In the genomic region with DNA sequence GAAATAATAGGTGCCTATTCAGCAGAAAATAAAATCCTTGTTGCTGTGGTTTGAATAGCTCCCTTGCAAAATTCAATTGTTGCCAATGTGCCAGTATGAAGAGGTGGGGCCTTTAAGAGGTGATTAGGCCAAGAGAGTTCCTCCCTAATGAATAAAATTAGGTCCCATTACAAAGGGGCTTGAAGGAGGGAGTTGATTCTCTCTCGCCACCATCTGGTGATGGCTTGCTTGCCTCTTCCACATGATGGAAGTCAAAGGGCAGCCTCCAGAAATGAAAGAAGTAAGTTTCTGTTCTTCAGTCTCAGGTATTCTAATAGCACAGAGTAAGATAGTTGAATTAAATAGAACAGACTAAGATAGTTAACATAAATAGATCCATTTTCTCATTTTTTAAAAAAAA, we compare ENCODE assay signal across 21 cellular contexts. TPM values are rescaled to one million over a fixed set of nuclear protein-coding genes. Genes with fewer than 3 reads are reported as not detected.
A peak's percentile ranks its signal among the peaks of the same experiment; 100 is the strongest.
DNase-seq lines count a peak whose midpoint lies in the region; ATAC-seq, FAIRE-seq and TF ChIP-seq lines count a peak whose summit lies in the region.
"Had no signal": no experiment of that assay in that cellular context is flagged by ENCODE, and none has a peak within 500 bp of the region (broad histone marks: within the 10 kb centered on the region; RNA-seq: fewer than 3 reads in every experiment).

No MANE protein-coding gene starts in this region.

- ATAC-seq in HepG2 (no peak), right lobe of liver (no peak), K562 (no peak), omental fat pad (ENCODE audit: low FRiP score) (no peak)
- ATAC-seq: CD8-positive, alpha-beta T cell; HCT116 had no signal

- TF ChIP-seq EP300 in HepG2 (IDR thresholded peaks at IDR 0.05; ENCODE audit: low read depth in 2 of 2, low read length in 2 of 2) (no peak), HepG2 (CRISPR knock-in tag; IDR thresholded peaks at IDR 0.05; ENCODE audit: borderline replicate concordance) (no peak), K562 (IDR thresholded peaks at IDR 0.05; ENCODE audit: low read length) (no peak)

- BruUV-seq in HepG2 (replicated peaks; lab: Mats Ljungman, UMichigan) = no TSS peak
- BruUV-seq in K562 (replicated peaks; lab: Mats Ljungman, UMichigan) = no TSS peak

- H4K20me1 ChIP-seq in HepG2 (ENCODE audit: insufficient read depth, low read length) = no peaks in the 10 kb centered on the region
- no peaks in the 10 kb centered on the region for H4K20me1 ChIP-seq in K562 (replicated peaks; ENCODE audit: control insufficient read depth, insufficient read depth, low read length)
- H4K20me1 ChIP-seq: BLaER1 had no signal

- in situ Hi-C loops in HepG2 (cut with HindIII; ENCODE audit: extremely low pct_ligation_motif_present, low pct_unique_long_range_greater_than_20kb) (no loop called here), K562 (cut with MboI) (no loop called here)

- TF ChIP-seq RAD21 in HepG2 (CRISPR knock-in tag; IDR thresholded peaks at IDR 0.05) = no peak
- no peak for TF ChIP-seq RAD21 in K562 (CRISPR knock-in tag; conservative IDR thresholded peaks at IDR 0.05 in 1 of 2, IDR thresholded peaks at IDR 0.05 in 1 of 2)

- intact Hi-C loops in HepG2 (cut with micrococcal nuclease; ENCODE audit: unreplicated experiment) = no loop called here
- intact Hi-C loops in right lobe of liver (cut with DNase I) = no loop called here
- intact Hi-C loops in K562 (cut with micrococcal nuclease) = no loop called here

- H3K27ac ChIP-seq in HepG2 (ENCODE audit: extremely low read length, insufficient read depth, low read length) (no peak overlapping the region), right lobe of liver (no peak overlapping the region), K562 (ENCODE audit: extremely low read depth, low read depth, low read length) (no peak overlapping the region)
- H3K27ac ChIP-seq: BLaER1, Peyer's patch, SJSA1 had no signal

- TF ChIP-seq POLR2A in HepG2 (IDR thresholded peaks at IDR 0.05; ENCODE audit: insufficient read depth in 1 of 2, low read depth in 2 of 2, low read length in 2 of 2) (no peak), right lobe of liver (IDR thresholded peaks at IDR 0.05) (no peak), K562 (conservative IDR thresholded peaks at IDR 0.05) (no peak)

- H3K9me3 ChIP-seq in HepG2 (ENCODE audit: low read length) (no peaks in the 10 kb centered on the region), right lobe of liver (no peaks in the 10 kb centered on the region), K562 (replicated peaks; ENCODE audit: control insufficient read depth, insufficient read depth, low read depth, low read length) (no peaks in the 10 kb centered on the region)
- H3K9me3 ChIP-seq: BLaER1, Peyer's patch, SJSA1 had no signal

- POLR2A ChIA-PET in HepG2 (lab: Yijun Ruan, JAX) = no interaction called here
- POLR2A ChIA-PET in K562 (lab: Yijun Ruan, JAX) = no interaction called here

- H3K4me2 ChIP-seq in HepG2 (ENCODE audit: low read depth, low read length) = no peak overlapping the region
- no peak overlapping the region for H3K4me2 ChIP-seq in K562 (ENCODE audit: insufficient read depth, low read length)
- H3K4me2 ChIP-seq: BLaER1 had no signal

- H3K4me1 ChIP-seq in HepG2 (ENCODE audit: insufficient read depth, low read length) (peaks cover 8% of the 10 kb centered on the region), right lobe of liver (peaks cover 0 to 7% (median 3%) of the 10 kb centered on the region in 4 donors), K562 (replicated peaks in 1 of 2; ENCODE audit: control insufficient read depth in 2 of 2, insufficient read depth in 2 of 2, low read length in 2 of 2) (peaks cover 5 to 13% of the 10 kb centered on the region in 2 experiments; a peak in 3 of 5 replicates)

- DNase-seq in HepG2 (ENCODE audit: low spot score) (no peak), right lobe of liver (no peak), NAMALWA (ENCODE audit: low spot score) (peak; percentile 13), K562 (ENCODE audit: extremely low read depth in 1 of 4, low spot score in 3 of 4) (no peak), germinal center (ENCODE audit: low spot score) (no peak), H4 (ENCODE audit: low spot score) (no peak), omental fat pad (ENCODE audit: low spot score) (no peak)
- DNase-seq in stimulated activated CD4-positive, alpha-beta T cell treated with anti-CD3 and anti-CD28 coated beads, Interleukin-4, amount 100 ng/mL, for 24 hours = no peak
- DNase-seq: CD8-positive, alpha-beta T cell; GDM1; IMR-90; MV-4-11; NCI-H1417 treated with DMSO at 0.1 percent for 48 hours; NCI-H187; NCI-H69; Peyer's patch; T-helper 1 cell had no signal

- CTCF ChIA-PET in HepG2 (lab: Yijun Ruan, JAX; ENCODE audit: low intra/inter-chr PET ratio, low total read pairs) (no interaction called here), K562 (lab: Yijun Ruan, JAX; ENCODE audit: low intra/inter-chr PET ratio) (no interaction called here)

- WGBS in HepG2 (ENCODE audit: low lambda C conversion rate) = 100% methylated on average over 1 of the region's 1 CpG
- 90% methylated on average over 1 of the region's 1 CpG for WGBS in right lobe of liver (ENCODE audit: insufficient coverage, low coverage, low lambda C conversion rate, missing lambda C conversion rate)
- 89% methylated on average over 1 of the region's 1 CpG for WGBS in K562 (ENCODE audit: insufficient coverage, low coverage, missing lambda C conversion rate)

- no peak for FAIRE-seq in HepG2 (lab: Jason Lieb, UNC)
- FAIRE-seq in K562 (lab: Jason Lieb, UNC) = no peak
- FAIRE-seq: HTR-8/SVneo had no signal

- H3K4me3 ChIP-seq in HepG2 (replicated peaks in 1 of 3; ENCODE audit: insufficient read depth in 1 of 3, low read depth in 2 of 3, low read length in 3 of 3) (no peak overlapping the region), right lobe of liver (no peak overlapping the region), K562 (no peak overlapping the region)
- H3K4me3 ChIP-seq: BLaER1, Peyer's patch, SJSA1 had no signal

- H3K79me2 ChIP-seq in HepG2 (ENCODE audit: insufficient read depth, low read length) (peaks cover 14% of the 10 kb centered on the region), K562 (ENCODE audit: control insufficient read depth, insufficient read depth, low read length) (peaks cover 17% of the 10 kb centered on the region)

- no peak overlapping the region for H2AFZ ChIP-seq in HepG2 (ENCODE audit: low read length)
- H2AFZ ChIP-seq in K562 (ENCODE audit: low read depth, low read length) = no peak overlapping the region

- H3K9ac ChIP-seq in HepG2 (ENCODE audit: insufficient read depth, low read depth, low read length) (no peak overlapping the region), K562 (ENCODE audit: insufficient read depth in 1 of 2, low read depth in 2 of 2, low read length in 2 of 2) (no peak overlapping the region)
- H3K9ac ChIP-seq: BLaER1 had no signal

- TF ChIP-seq CTCF in HepG2 (CRISPR knock-in tag; IDR thresholded peaks at IDR 0.05) = peak; percentile 23; the same call in 1 of the 2 replicates
- TF ChIP-seq CTCF in right lobe of liver (IDR thresholded peaks at IDR 0.05) = no peak
- TF ChIP-seq CTCF in K562 (IDR thresholded peaks at IDR 0.05 in 2 of 3, conservative IDR thresholded peaks at IDR 0.05 in 1 of 3; ENCODE audit: insufficient read depth in 2 of 3, low read depth in 1 of 3, low read length in 3 of 3) = no peak
- TF ChIP-seq CTCF in omental fat pad (IDR thresholded peaks at IDR 0.05) = no peak

- H3K36me3 ChIP-seq in HepG2 (replicated peaks in 1 of 2; ENCODE audit: control insufficient read depth in 1 of 2, insufficient read depth in 2 of 2, low read length in 2 of 2) = no peaks in the 10 kb centered on the region; a peak in 1 of 5 replicates
- no peaks in the 10 kb centered on the region for H3K36me3 ChIP-seq in right lobe of liver
- peaks cover 16% of the 10 kb centered on the region; the same call in 1 of the 3 replicates for H3K36me3 ChIP-seq in K562 (ENCODE audit: control insufficient read depth, insufficient read depth, low read length)
- H3K36me3 ChIP-seq: Peyer's patch, SJSA1 had no signal

- H3K27me3 ChIP-seq in HepG2 (ENCODE audit: control insufficient read depth in 1 of 2, insufficient read depth in 2 of 2, low read length in 2 of 2) (no peaks in the 10 kb centered on the region), right lobe of liver (no peaks in the 10 kb centered on the region), K562 (ENCODE audit: control insufficient read depth in 2 of 2, insufficient read depth in 2 of 2, low read length in 2 of 2) (no peaks in the 10 kb centered on the region)
- H3K27me3 ChIP-seq: BLaER1, Peyer's patch, SJSA1 had no signal

- no peaks in the 10 kb centered on the region for H3K9me1 ChIP-seq in K562 (ENCODE audit: control insufficient read depth, insufficient read depth, low read length)

RNA-seq across cellular contexts. Expression of a gene that starts 3.0 kb away (rescaled TPM):
- total RNA-seq in HepG2 (2016; rRNA removed; fragmentation: Illumina TruSeq; extraction: Trizol) (16.1 and 23.5 TPM in 2 replicates), right lobe of liver (10 to 100 TPM in 1 of 6 experiments, 1 to 10 TPM in 5; 5.5 to 10.3 (median 6.3) TPM), K562 (2014; rRNA removed) (5.3 and 6.4 TPM in 2 replicates), K562 (2014; rRNA removed; fragmentation: Illumina TruSeq; extraction: Trizol) (8.9 and 9.0 TPM in 2 replicates), K562 (2015; rRNA removed; fragmentation: Illumina TruSeq; extraction: Trizol) (6.0 and 6.7 TPM in 2 replicates), K562 (2021) (6.0 and 7.0 TPM in 2 replicates), omental fat pad (10 to 100 TPM in 3 of 4 donors, 1 to 10 TPM in 1; 7.4 to 20.0 (median 13.4) TPM)
- 10.4 and 11.3 TPM in 2 replicates for total RNA-seq in HepG2 (2016; cell fraction: cytosol; rRNA removed; fragmentation: Illumina TruSeq; extraction: Trizol; ENCODE audit: low read depth)
- total RNA-seq in HepG2 (2016; cell fraction: insoluble cytoplasmic fraction; rRNA removed; fragmentation: Illumina TruSeq; extraction: Trizol) = 17.2 and 23.4 TPM in 2 replicates
- total RNA-seq in HepG2 (2016; cell fraction: membrane; rRNA removed; fragmentation: Illumina TruSeq; extraction: Trizol) = 11.2 and 13.3 TPM in 2 replicates
- 5.8 and 7.0 TPM in 2 replicates for total RNA-seq in HepG2 (2016; cell fraction: nucleus; rRNA removed; fragmentation: Illumina TruSeq; extraction: Trizol)
- polyA plus RNA-seq in HepG2 (2011; rRNA removed) (4.9 and 6.0 TPM in 2 replicates), K562 (2011; rRNA removed) (9.7 and 10.7 TPM in 2 replicates), K562 (2014; fragmentation: Illumina TruSeq; extraction: Trizol) (7.0 and 7.9 TPM in 2 replicates), K562 (2014; fragmentation: Nextera tagmentation; extraction: Ambion mirVana) (10 to 100 TPM; 34.8 to 36.3 TPM), K562 (2014; rRNA removed) (6.1 and 8.9 TPM in 2 replicates)
- polyA plus RNA-seq in HepG2 (2011; cell fraction: cytosol; rRNA removed) = 3.7 and 5.7 TPM in 2 replicates
- 2.5 and 3.8 TPM in 2 replicates for polyA plus RNA-seq in HepG2 (2011; cell fraction: nucleus; rRNA removed)
- 8.9 and 9.5 TPM in 2 replicates for polyA plus RNA-seq in HepG2 (2012)
- polyA plus RNA-seq in HepG2 (2016; cell fraction: cytosol; fragmentation: Illumina TruSeq; extraction: Trizol; ENCODE audit: low read depth) = 9.6 and 10.7 TPM in 2 replicates
- 28.0 and 28.9 TPM in 2 replicates for polyA plus RNA-seq in HepG2 (2016; cell fraction: insoluble cytoplasmic fraction; fragmentation: Illumina TruSeq; extraction: Trizol; ENCODE audit: low read depth)
- 10.6 and 13.7 TPM in 2 replicates for polyA plus RNA-seq in HepG2 (2016; cell fraction: membrane; fragmentation: Illumina TruSeq; extraction: Trizol; ENCODE audit: low read depth)
- polyA plus RNA-seq in HepG2 (2016; cell fraction: nucleus; fragmentation: Illumina TruSeq; extraction: Trizol; ENCODE audit: insufficient read depth, low read depth) = 10.0 and 13.0 TPM in 2 replicates
- 1.2 and 2.8 TPM in 2 replicates for polyA minus RNA-seq in HepG2 (2011; rRNA and poly(A)+ RNA removed; ENCODE audit: low replicate concordance)
- polyA minus RNA-seq in HepG2 (2011; cell fraction: cytosol; rRNA and poly(A)+ RNA removed) = 1.6 and 4.0 TPM in 2 replicates
- polyA minus RNA-seq in HepG2 (2011; cell fraction: nucleus; rRNA and poly(A)+ RNA removed) = 5.5 and 6.7 TPM in 2 replicates
- total RNA-seq in K562 (2011; cell fraction: chromatin; rRNA removed; ENCODE audit: low replicate concordance) = 5.7 and 13.4 TPM in 2 replicates
- total RNA-seq in K562 (2011; cell fraction: nucleolus; rRNA removed) = 1.8 and 3.7 TPM in 2 replicates
- 6.1 and 6.9 TPM in 2 replicates for total RNA-seq in K562 (2011; cell fraction: nucleoplasm; rRNA removed)
- polyA plus RNA-seq in K562 (2011; cell fraction: cytosol; rRNA removed) = 3.2 and 8.2 TPM in 2 replicates
- 1.6 and 4.9 TPM in 2 replicates for polyA plus RNA-seq in K562 (2011; cell fraction: nucleus; rRNA removed)
- 5.3 and 12.0 TPM in 2 replicates for polyA plus RNA-seq in K562 (2012)
- 12.3 and 13.6 TPM in 2 replicates for polyA minus RNA-seq in K562 (2011; rRNA and poly(A)+ RNA removed)
- polyA minus RNA-seq in K562 (2011; cell fraction: cytosol; rRNA and poly(A)+ RNA removed) = 4.6 and 5.3 TPM in 2 replicates
- 3.8 and 5.6 TPM in 2 replicates for polyA minus RNA-seq in K562 (2011; cell fraction: nucleus; rRNA and poly(A)+ RNA removed)
- 5.2 and 5.9 TPM in 2 replicates for total RNA-seq in H4 (2014; rRNA removed; shearing (Covaris generic))
